ENCODE assay signal across 1 cellular context in genomic region chr2:149561309-149561926, GRCh38.
TF ChIP-seq lines count a peak whose summit lies in the region.

No MANE protein-coding gene starts in this region.

TF ChIP-seq in K562, 482 proteins besides CTCF, POLR2A, EP300 and RAD21 (continued from another document):
- TF ChIP-seq, protein P1, sequence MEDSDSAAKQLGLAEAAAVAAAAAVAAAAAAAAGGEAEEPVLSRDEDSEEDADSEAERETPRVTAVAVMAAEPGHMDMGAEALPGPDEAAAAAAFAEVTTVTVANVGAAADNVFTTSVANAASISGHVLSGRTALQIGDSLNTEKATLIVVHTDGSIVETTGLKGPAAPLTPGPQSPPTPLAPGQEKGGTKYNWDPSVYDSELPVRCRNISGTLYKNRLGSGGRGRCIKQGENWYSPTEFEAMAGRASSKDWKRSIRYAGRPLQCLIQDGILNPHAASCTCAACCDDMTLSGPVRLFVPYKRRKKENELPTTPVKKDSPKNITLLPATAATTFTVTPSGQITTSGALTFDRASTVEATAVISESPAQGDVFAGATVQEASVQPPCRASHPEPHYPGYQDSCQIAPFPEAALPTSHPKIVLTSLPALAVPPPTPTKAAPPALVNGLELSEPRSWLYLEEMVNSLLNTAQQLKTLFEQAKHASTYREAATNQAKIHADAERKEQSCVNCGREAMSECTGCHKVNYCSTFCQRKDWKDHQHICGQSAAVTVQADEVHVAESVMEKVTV (CRISPR knock-in tag; IDR thresholded peaks at IDR 0.05): peak; percentile 63
- no peak for TF ChIP-seq ZNF639 (CRISPR knock-in tag; conservative IDR thresholded peaks at IDR 0.05 in 1 of 2, IDR thresholded peaks at IDR 0.05 in 1 of 2)
- TF ChIP-seq ZNF408 (CRISPR knock-in tag; IDR thresholded peaks at IDR 0.05; ENCODE audit: low read depth): no peak
- no peak for TF ChIP-seq WHSC1 (IDR thresholded peaks at IDR 0.05; ENCODE audit: low read length)
- TF ChIP-seq, protein P2, sequence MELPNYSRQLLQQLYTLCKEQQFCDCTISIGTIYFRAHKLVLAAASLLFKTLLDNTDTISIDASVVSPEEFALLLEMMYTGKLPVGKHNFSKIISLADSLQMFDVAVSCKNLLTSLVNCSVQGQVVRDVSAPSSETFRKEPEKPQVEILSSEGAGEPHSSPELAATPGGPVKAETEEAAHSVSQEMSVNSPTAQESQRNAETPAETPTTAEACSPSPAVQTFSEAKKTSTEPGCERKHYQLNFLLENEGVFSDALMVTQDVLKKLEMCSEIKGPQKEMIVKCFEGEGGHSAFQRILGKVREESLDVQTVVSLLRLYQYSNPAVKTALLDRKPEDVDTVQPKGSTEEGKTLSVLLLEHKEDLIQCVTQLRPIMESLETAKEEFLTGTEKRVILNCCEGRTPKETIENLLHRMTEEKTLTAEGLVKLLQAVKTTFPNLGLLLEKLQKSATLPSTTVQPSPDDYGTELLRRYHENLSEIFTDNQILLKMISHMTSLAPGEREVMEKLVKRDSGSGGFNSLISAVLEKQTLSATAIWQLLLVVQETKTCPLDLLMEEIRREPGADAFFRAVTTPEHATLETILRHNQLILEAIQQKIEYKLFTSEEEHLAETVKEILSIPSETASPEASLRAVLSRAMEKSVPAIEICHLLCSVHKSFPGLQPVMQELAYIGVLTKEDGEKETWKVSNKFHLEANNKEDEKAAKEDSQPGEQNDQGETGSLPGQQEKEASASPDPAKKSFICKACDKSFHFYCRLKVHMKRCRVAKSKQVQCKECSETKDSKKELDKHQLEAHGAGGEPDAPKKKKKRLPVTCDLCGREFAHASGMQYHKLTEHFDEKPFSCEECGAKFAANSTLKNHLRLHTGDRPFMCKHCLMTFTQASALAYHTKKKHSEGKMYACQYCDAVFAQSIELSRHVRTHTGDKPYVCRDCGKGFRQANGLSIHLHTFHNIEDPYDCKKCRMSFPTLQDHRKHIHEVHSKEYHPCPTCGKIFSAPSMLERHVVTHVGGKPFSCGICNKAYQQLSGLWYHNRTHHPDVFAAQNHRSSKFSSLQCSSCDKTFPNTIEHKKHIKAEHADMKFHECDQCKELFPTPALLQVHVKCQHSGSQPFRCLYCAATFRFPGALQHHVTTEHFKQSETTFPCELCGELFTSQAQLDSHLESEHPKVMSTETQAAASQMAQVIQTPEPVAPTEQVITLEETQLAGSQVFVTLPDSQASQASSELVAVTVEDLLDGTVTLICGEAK (IDR thresholded peaks at IDR 0.05): peak; percentile 72
- TF ChIP-seq, protein P2 (CRISPR knock-in tag; IDR thresholded peaks at IDR 0.05): no peak
- no peak for TF ChIP-seq PHB2 (IDR thresholded peaks at IDR 0.05; ENCODE audit: low read depth)
- TF ChIP-seq ZNF282 (CRISPR knock-in tag; IDR thresholded peaks at IDR 0.05): no peak
- TF ChIP-seq KAT7 (CRISPR knock-in tag; IDR thresholded peaks at IDR 0.05; ENCODE audit: borderline replicate concordance): no peak
- TF ChIP-seq FOS (IDR thresholded peaks at IDR 0.05; ENCODE audit: extremely low read depth, insufficient read length): no peak
- TF ChIP-seq SMC3 (conservative IDR thresholded peaks at IDR 0.05; ENCODE audit: insufficient read depth, low read depth, low read length): peak; percentile 47
- no peak for TF ChIP-seq L3MBTL2 (IDR thresholded peaks at IDR 0.05)
- TF ChIP-seq, protein P3, sequence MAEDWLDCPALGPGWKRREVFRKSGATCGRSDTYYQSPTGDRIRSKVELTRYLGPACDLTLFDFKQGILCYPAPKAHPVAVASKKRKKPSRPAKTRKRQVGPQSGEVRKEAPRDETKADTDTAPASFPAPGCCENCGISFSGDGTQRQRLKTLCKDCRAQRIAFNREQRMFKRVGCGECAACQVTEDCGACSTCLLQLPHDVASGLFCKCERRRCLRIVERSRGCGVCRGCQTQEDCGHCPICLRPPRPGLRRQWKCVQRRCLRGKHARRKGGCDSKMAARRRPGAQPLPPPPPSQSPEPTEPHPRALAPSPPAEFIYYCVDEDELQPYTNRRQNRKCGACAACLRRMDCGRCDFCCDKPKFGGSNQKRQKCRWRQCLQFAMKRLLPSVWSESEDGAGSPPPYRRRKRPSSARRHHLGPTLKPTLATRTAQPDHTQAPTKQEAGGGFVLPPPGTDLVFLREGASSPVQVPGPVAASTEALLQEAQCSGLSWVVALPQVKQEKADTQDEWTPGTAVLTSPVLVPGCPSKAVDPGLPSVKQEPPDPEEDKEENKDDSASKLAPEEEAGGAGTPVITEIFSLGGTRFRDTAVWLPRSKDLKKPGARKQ (CRISPR knock-in tag; IDR thresholded peaks at IDR 0.05): no peak
- TF ChIP-seq, protein P4, sequence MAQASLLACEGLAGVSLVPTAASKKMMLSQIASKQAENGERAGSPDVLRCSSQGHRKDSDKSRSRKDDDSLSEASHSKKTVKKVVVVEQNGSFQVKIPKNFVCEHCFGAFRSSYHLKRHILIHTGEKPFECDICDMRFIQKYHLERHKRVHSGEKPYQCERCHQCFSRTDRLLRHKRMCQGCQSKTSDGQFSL (CRISPR knock-in tag; IDR thresholded peaks at IDR 0.05): no peak
- TF ChIP-seq, protein P4 (tag; IDR thresholded peaks at IDR 0.05): no peak
- TF ChIP-seq SUPT5H (IDR thresholded peaks at IDR 0.05): no peak
- TF ChIP-seq HDAC8 (tag; IDR thresholded peaks at IDR 0.05): no peak
